In genomic region chr5:72141440-72142271, GRCh38 we compare ENCODE assay signal across 11 cellular contexts. TPM values are rescaled to one million over a fixed set of nuclear protein-coding genes. Genes with fewer than 3 reads are reported as not detected.
DNase-seq lines count a peak whose midpoint lies in the region; ATAC-seq and TF ChIP-seq lines count a peak whose summit lies in the region.
"Had no signal": no experiment of that assay in that cellular context is flagged by ENCODE, and none has a peak within 500 bp of the region (broad histone marks: within the 10 kb centered on the region; RNA-seq: fewer than 3 reads in every experiment).

No MANE protein-coding gene starts in this region.

- WGBS in adrenal gland, 4 donors = 27 to 40% (median 35%) methylated on average over 6 of the region's 6 CpGs

- H3K27ac ChIP-seq in adrenal gland = peak overlapping the region in 4 of 5 donors; percentile 46 to 81 (median 71)
- H3K27ac ChIP-seq: colonic mucosa had no signal

- peaks cover 19% of the 10 kb centered on the region for H3K27me3 Mint-ChIP-seq in glutamatergic neuron (ENCODE audit: unreplicated experiment)
- H3K27me3 Mint-ChIP-seq in stimulated activated memory B cell treated with anti-CD40 and anti-IgM and Interleukin-4, amounts not matched to agents 10 μg/mL and 1 μg/mL and 100 μg/mL, for 72 hours = peaks cover 18% of the 10 kb centered on the region
- H3K27me3 Mint-ChIP-seq in activated CD4-positive, alpha-beta T cell treated with anti-CD3 and anti-CD28 coated beads for 36 hours = peaks cover 56% of the 10 kb centered on the region

- peak overlapping the region; percentile 68 for H3K4me3 Mint-ChIP-seq in glutamatergic neuron (ENCODE audit: unreplicated experiment)
- no peak overlapping the region for H3K4me3 Mint-ChIP-seq in stimulated activated memory B cell treated with anti-CD40 and anti-IgM and Interleukin-4, amounts not matched to agents 10 μg/mL and 1 μg/mL and 100 μg/mL, for 72 hours
- H3K4me3 Mint-ChIP-seq in activated CD4-positive, alpha-beta T cell treated with anti-CD3 and anti-CD28 coated beads for 36 hours = no peak overlapping the region

- TF ChIP-seq POLR2A in adrenal gland (IDR thresholded peaks at IDR 0.05) = no peak

- intact Hi-C loops in adrenal gland (cut with DNase I) = loop anchor here in 1 of 2 donors (10.0 kb wide), 1 partner anchor 163 kb away; no protein-coding TSS in a partner anchor
- intact Hi-C loops in activated CD4-positive, alpha-beta T cell treated with anti-CD3 and anti-CD28 coated beads for 36 hours (cut with DNase I, micrococcal nuclease) = no loop called here

- no peak for ATAC-seq in stimulated activated memory B cell treated with anti-CD40 and anti-IgM and Interleukin-4, amounts not matched to agents 10 μg/mL and 1 μg/mL and 100 μg/mL, for 72 hours
- ATAC-seq in HG03439 (IDR thresholded peaks at IDR 0.05; ENCODE audit: unreplicated experiment) = no peak
- ATAC-seq in activated CD4-positive, alpha-beta T cell treated with anti-CD3 and anti-CD28 coated beads for 36 hours = no peak

- H3K27ac Mint-ChIP-seq in glutamatergic neuron (ENCODE audit: unreplicated experiment) = peak overlapping the region; percentile 80
- no peak overlapping the region for H3K27ac Mint-ChIP-seq in stimulated activated memory B cell treated with anti-CD40 and anti-IgM and Interleukin-4, amounts not matched to agents 10 μg/mL and 1 μg/mL and 100 μg/mL, for 72 hours
- H3K27ac Mint-ChIP-seq in activated CD4-positive, alpha-beta T cell treated with anti-CD3 and anti-CD28 coated beads for 36 hours = no peak overlapping the region

- no peak for TF ChIP-seq CTCF in adrenal gland (IDR thresholded peaks at IDR 0.05)
- no peak for TF ChIP-seq CTCF in glutamatergic neuron (IDR thresholded peaks at IDR 0.05; ENCODE audit: partially characterized antibody, unreplicated experiment)
- TF ChIP-seq CTCF in retinal pigment epithelial cell (conservative IDR thresholded peaks at IDR 0.05; ENCODE audit: low read depth, low read length) = no peak

- H3K4me3 ChIP-seq in adrenal gland (no peak overlapping the region), retinal pigment epithelial cell (ENCODE audit: low read length) (no peak overlapping the region)
- H3K4me3 ChIP-seq: colonic mucosa, upper lobe of left lung had no signal

- peaks cover 79% of the 10 kb centered on the region for H3K4me1 Mint-ChIP-seq in glutamatergic neuron (ENCODE audit: low read depth, unreplicated experiment)
- H3K4me1 Mint-ChIP-seq in stimulated activated memory B cell treated with anti-CD40 and anti-IgM and Interleukin-4, amounts not matched to agents 10 μg/mL and 1 μg/mL and 100 μg/mL, for 72 hours = peaks cover 6% of the 10 kb centered on the region
- peaks cover 15% of the 10 kb centered on the region for H3K4me1 Mint-ChIP-seq in activated CD4-positive, alpha-beta T cell treated with anti-CD3 and anti-CD28 coated beads for 36 hours

- H3K9me3 Mint-ChIP-seq in glutamatergic neuron (ENCODE audit: unreplicated experiment) = peaks cover 17% of the 10 kb centered on the region
- H3K9me3 Mint-ChIP-seq in stimulated activated memory B cell treated with anti-CD40 and anti-IgM and Interleukin-4, amounts not matched to agents 10 μg/mL and 1 μg/mL and 100 μg/mL, for 72 hours = no peaks in the 10 kb centered on the region
- H3K9me3 Mint-ChIP-seq in activated CD4-positive, alpha-beta T cell treated with anti-CD3 and anti-CD28 coated beads for 36 hours (ENCODE audit: low read depth) = no peaks in the 10 kb centered on the region

- CTCF ChIA-PET in activated CD4-positive, alpha-beta T cell treated with anti-CD3 and anti-CD28 coated beads for 36 hours (lab: Charles Lee) = no interaction called here

- no peaks in the 10 kb centered on the region for H3K9me3 ChIP-seq in adrenal gland (replicated peaks in 1 of 3)
- H3K9me3 ChIP-seq: colonic mucosa, upper lobe of left lung had no signal

- H3K36me3 ChIP-seq in adrenal gland (replicated peaks in 1 of 2) = no peaks in the 10 kb centered on the region
- H3K36me3 ChIP-seq: colonic mucosa, upper lobe of left lung had no signal

- no peaks in the 10 kb centered on the region for H3K27me3 ChIP-seq in adrenal gland
- H3K27me3 ChIP-seq: colonic mucosa, upper lobe of left lung had no signal

- peaks cover 36 to 40% of the 10 kb centered on the region in 2 donors for H3K4me1 ChIP-seq in adrenal gland (replicated peaks in 1 of 2)
- H3K4me1 ChIP-seq: colonic mucosa, upper lobe of left lung had no signal

- H3K36me3 Mint-ChIP-seq in glutamatergic neuron (ENCODE audit: unreplicated experiment) = peaks cover 9% of the 10 kb centered on the region
- H3K36me3 Mint-ChIP-seq in stimulated activated memory B cell treated with anti-CD40 and anti-IgM and Interleukin-4, amounts not matched to agents 10 μg/mL and 1 μg/mL and 100 μg/mL, for 72 hours = no peaks in the 10 kb centered on the region
- H3K36me3 Mint-ChIP-seq in activated CD4-positive, alpha-beta T cell treated with anti-CD3 and anti-CD28 coated beads for 36 hours (ENCODE audit: low read depth) = no peaks in the 10 kb centered on the region

- POLR2A ChIA-PET in activated CD4-positive, alpha-beta T cell treated with anti-CD3 and anti-CD28 coated beads for 36 hours (lab: Charles Lee) = interaction anchor here (0.6 kb wide), 1 partner anchor 103 kb away, joined by 8 read pairs; no protein-coding TSS in a partner anchor

- DNase-seq in EL (peak; percentile 92), adrenal gland (peak; percentile 31 to 73 (median 60)), glutamatergic neuron (no peak), retinal pigment epithelial cell (ENCODE audit: low read depth) (peak; percentile 88)
- no peak for DNase-seq in stimulated activated CD4-positive, alpha-beta T cell treated with anti-CD3 and anti-CD28 coated beads, Interleukin-2, amount 100 ng/mL, for 48 hours
- no peak for DNase-seq in activated CD4-positive, alpha-beta T cell treated with anti-CD3 and anti-CD28 coated beads for 36 hours
- DNase-seq: colonic mucosa, DND-41, upper lobe of left lung had no signal

RNA-seq across cellular contexts. Expression of gene MAP1B, which starts 34.4 kb away (rescaled TPM):
- total RNA-seq in adrenal gland (100 to 1,000 TPM in 3 of 8 donors, 10 to 100 TPM in 5; 51.2 to 258 (median 97.3) TPM), glutamatergic neuron (ENCODE audit: unreplicated experiment) (2,530 TPM)
- polyA plus RNA-seq in adrenal gland = 10 to 100 TPM; 11.5 to 29.4 (median 29.3) TPM
- under 1 TPM; 0.16 to 0.26 TPM for total RNA-seq in activated CD4-positive, alpha-beta T cell treated with anti-CD3 and anti-CD28 coated beads for 36 hours

Comparison
In these comparisons a context has a peak if more than half of its experiments do, and no peak if none do; other contexts are left out.
1. DNase-seq: peak in EL (single experiment), adrenal gland (7 of 7) and retinal pigment epithelial cell (single experiment); none in glutamatergic neuron (single experiment), stimulated activated CD4-positive, alpha-beta T cell treated with anti-CD3 and anti-CD28 coated beads, Interleukin-2, amount 100 ng/mL, for 48 hours (0 of 2) and activated CD4-positive, alpha-beta T cell treated with anti-CD3 and anti-CD28 coated beads for 36 hours (single experiment).
2. RNA of gene MAP1B, which starts 34.4 kb away (total RNA-seq): 2,530 TPM in glutamatergic neuron (single experiment) and 51.2 to 258 TPM in adrenal gland; 0.16 to 0.26 TPM in activated CD4-positive, alpha-beta T cell treated with anti-CD3 and anti-CD28 coated beads for 36 hours; every median in the first group is over 10 times any median in the second.